1 cellular context compared by ENCODE assay signal in the genomic region with DNA sequence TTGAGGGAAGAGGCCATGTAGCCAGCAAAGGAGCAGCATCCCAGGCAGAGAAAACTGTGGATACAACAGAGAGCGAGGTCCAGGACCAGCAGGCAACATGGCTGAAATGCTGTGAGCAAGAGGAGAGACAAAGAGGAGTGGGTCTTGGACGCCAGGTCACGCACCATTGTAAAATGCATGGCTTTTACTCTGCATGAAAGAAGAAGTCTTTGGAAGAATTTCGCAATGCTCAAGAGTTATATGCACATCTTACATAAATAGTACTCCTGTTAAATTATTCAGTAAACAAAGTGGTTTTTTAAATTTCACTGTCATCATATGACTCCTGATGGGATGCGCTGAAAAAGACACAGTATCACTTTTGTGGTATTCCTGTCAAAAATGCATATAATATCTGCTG.
A peak's percentile ranks its signal among the peaks of the same experiment; 100 is the strongest.
TF ChIP-seq lines count a peak whose summit lies in the region.

No MANE protein-coding gene starts in this region.

TF ChIP-seq in HepG2, 621 proteins besides CTCF, POLR2A, EP300 and RAD21:
- TF ChIP-seq CEBPB (IDR thresholded peaks at IDR 0.05; ENCODE audit: borderline replicate concordance, low read depth, low read length) (peak; percentile 66), SUZ12 (IDR thresholded peaks at IDR 0.05; ENCODE audit: low read depth, low read length) (no peak)
